8 cellular contexts compared by ENCODE assay signal in the genomic region with DNA sequence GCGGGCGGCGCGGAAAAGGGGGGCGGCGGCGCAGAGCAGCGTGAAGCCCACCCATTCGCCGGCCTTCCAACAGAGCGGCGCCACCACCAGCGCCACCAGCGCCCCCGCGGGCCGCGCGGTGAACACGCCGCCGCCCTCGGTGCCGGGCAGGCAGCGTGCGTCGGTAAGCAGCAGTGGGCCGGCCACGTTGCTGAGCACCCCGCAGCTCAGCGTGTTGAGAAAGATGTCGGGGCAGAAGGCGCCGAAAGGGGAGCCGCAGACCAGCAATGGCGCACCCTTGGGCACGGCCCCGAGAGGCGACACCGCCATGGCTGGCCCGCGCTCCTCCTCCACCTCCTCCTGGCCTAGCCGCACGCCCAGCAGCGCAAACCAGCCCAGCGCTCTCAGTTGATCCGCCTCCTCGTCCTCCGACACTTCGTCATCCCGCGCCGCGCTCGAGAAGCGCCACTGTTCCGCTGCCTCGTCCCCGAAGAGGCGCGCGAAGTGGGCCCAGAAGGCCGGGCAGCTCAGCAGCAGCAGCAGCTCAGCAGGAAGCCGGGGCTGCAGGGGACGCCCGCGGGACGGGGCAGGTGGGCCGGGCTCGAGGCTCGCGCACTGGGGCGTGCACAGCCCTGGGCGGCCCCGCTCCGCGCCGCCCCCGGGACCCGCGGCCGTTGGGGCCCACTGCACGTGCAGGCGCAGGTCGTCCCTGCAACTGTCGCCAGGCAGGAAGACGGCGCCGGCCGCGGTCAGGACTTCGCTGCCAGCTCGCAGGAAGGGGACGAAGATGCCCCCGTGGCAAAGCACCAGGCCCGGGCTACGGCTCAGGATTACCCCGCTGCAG. TPM values are rescaled to one million over a fixed set of nuclear protein-coding genes. Genes with fewer than 3 reads are reported as not detected.
DNase-seq lines count a peak whose midpoint lies in the region; ATAC-seq, FAIRE-seq and TF ChIP-seq lines count a peak whose summit lies in the region.

No MANE protein-coding gene starts in this region.

- H3K27ac ChIP-seq in A549 = peak overlapping the region; percentile 95 to 96
- peak overlapping the region; percentile 87 for H3K27ac ChIP-seq in effector memory CD4-positive, alpha-beta T cell (ENCODE audit: insufficient read depth, low read length, poor library complexity, severe bottlenecking)
- H3K27ac ChIP-seq in mesenchymal stem cell (ENCODE audit: low read length, poor library complexity, severe bottlenecking) = peak overlapping the region; percentile 60

- H3K4ac ChIP-seq in mesenchymal stem cell (ENCODE audit: low read depth in 1 of 2, low read length in 2 of 2) = peak overlapping the region; percentile 42 to 97

- no peaks in the 10 kb centered on the region for H3K9me3 Mint-ChIP-seq in activated CD8-positive, alpha-beta T cell treated with anti-CD3 and anti-CD28 coated beads, Interleukin-2, amount 10 ng/mL, durations not matched to agents 7 days and 5 days (ENCODE audit: insufficient read depth)

- H2BK15ac ChIP-seq in mesenchymal stem cell (ENCODE audit: low read depth, poor library complexity, severe bottlenecking) = peak overlapping the region; percentile 77

- 1% methylated on average over 33 of the region's 98 CpGs for WGBS in A549 (ENCODE audit: missing lambda C conversion rate)
- under 1% methylated on average over 85 of the region's 98 CpGs for WGBS in mesenchymal stem cell

- H3K4me1 ChIP-seq in A549 (peaks cover 18% of the 10 kb centered on the region), mesenchymal stem cell (ENCODE audit: control insufficient read depth, insufficient read depth, low read depth, low read length) (peaks cover 7% of the 10 kb centered on the region)
- peaks cover 15% of the 10 kb centered on the region for H3K4me1 ChIP-seq in effector memory CD4-positive, alpha-beta T cell (ENCODE audit: control insufficient read depth, insufficient read depth, low read length, poor library complexity, severe bottlenecking)

- peak overlapping the region; percentile 63 for H2BK5ac ChIP-seq in mesenchymal stem cell (ENCODE audit: low read depth, low read length, poor library complexity, severe bottlenecking)

- H2BK12ac ChIP-seq in mesenchymal stem cell (ENCODE audit: low read length in 2 of 2) = peak overlapping the region in 1 of 2 experiments; percentile 80

- peak overlapping the region; percentile 99 for H3K27ac Mint-ChIP-seq in activated CD8-positive, alpha-beta T cell treated with anti-CD3 and anti-CD28 coated beads, Interleukin-2, amount 10 ng/mL, durations not matched to agents 7 days and 5 days

- TF ChIP-seq RAD21 in A549 (conservative IDR thresholded peaks at IDR 0.05 in 1 of 2, IDR thresholded peaks at IDR 0.05 in 1 of 2) = 0 out of 5 replicates have a peak, but pooled peaks of 1 of the 2 experiments have one; percentile 13

- peak overlapping the region; percentile 94 for H2BK120ac ChIP-seq in mesenchymal stem cell (ENCODE audit: low read depth, low read length)

- peak; percentile 61 to 69 for DNase-seq in A549 (ENCODE audit: low read depth in 1 of 2, low spot score in 1 of 2)
- peak; percentile 32 for DNase-seq in NCI-H345 treated with DMSO at 0.1 percent for 48 hours (lab: John Stamatoyannopoulos, UW; ENCODE audit: unreplicated experiment)
- DNase-seq in activated CD8-positive, alpha-beta T cell treated with anti-CD3 and anti-CD28 coated beads, Interleukin-2, amount 10 ng/mL, durations not matched to agents 7 days and 5 days = peak; percentile 83
- peak; percentile 61 to 66 (median 65) for DNase-seq in effector memory CD4-positive, alpha-beta T cell
- DNase-seq in mesenchymal stem cell = peak; percentile 82
- peak; percentile 69 for DNase-seq in stimulated activated CD8-positive, alpha-beta memory T cell treated with anti-CD3 and anti-CD28 coated beads, Interleukin-12 subunit alpha, Interleukin-12 subunit beta, amount 100 ng/mL, for 4 hours (ENCODE audit: low read depth)

- POLR2A ChIA-PET in A549 (lab: Yijun Ruan, JAX) = interaction anchor here (0.5 to 3.3 kb wide), 29 partner anchors 10 to 1447 kb away, joined by 3 to 52 read pairs (median 5); a partner anchor contains a TSS
- POLR2A ChIA-PET in activated CD8-positive, alpha-beta T cell treated with anti-CD3 and anti-CD28 coated beads, Interleukin-2, amount 10 ng/mL, durations not matched to agents 7 days and 5 days (lab: Charles Lee) = interaction anchor here (0.6 to 3.4 kb wide), 15 partner anchors 9 to 647 kb away, joined by 3 to 22 read pairs (median 6); a partner anchor contains a TSS

- H3K23ac ChIP-seq in mesenchymal stem cell (ENCODE audit: low read length in 2 of 2) = peak overlapping the region in 1 of 2 experiments; percentile 98

- peak; percentile 20; the same call in 1 of the 2 replicates for TF ChIP-seq POLR2A in A549 (IDR thresholded peaks at IDR 0.05; ENCODE audit: low read length)

- TF ChIP-seq EP300 in A549 (IDR thresholded peaks at IDR 0.05) = no peak

- H3K27me3 ChIP-seq in effector memory CD4-positive, alpha-beta T cell (replicated peaks; ENCODE audit: control insufficient read depth, insufficient read depth, low read length, poor library complexity, severe bottlenecking) = no peaks in the 10 kb centered on the region
- no peaks in the 10 kb centered on the region for H3K27me3 ChIP-seq in mesenchymal stem cell (ENCODE audit: control insufficient read depth in 1 of 2, insufficient read depth in 1 of 2, low read length in 2 of 2)

- CTCF ChIA-PET in A549 (lab: Yijun Ruan, JAX) = interaction anchor here (0.6 to 14.0 kb wide), 30 partner anchors 11 to 498 kb away, joined by 3 to 228 read pairs (median 5); a partner anchor contains a TSS
- CTCF ChIA-PET in activated CD8-positive, alpha-beta T cell treated with anti-CD3 and anti-CD28 coated beads, Interleukin-2, amount 10 ng/mL, durations not matched to agents 7 days and 5 days (lab: Charles Lee) = interaction anchor here (0.5 to 4.3 kb wide), 48 partner anchors 10 to 909 kb away, joined by 3 to 97 read pairs (median 7); a partner anchor contains a TSS

- no peaks in the 10 kb centered on the region for H3K9me3 ChIP-seq in A549
- H3K9me3 ChIP-seq in effector memory CD4-positive, alpha-beta T cell (ENCODE audit: control insufficient read depth, low read length) = no peaks in the 10 kb centered on the region
- no peaks in the 10 kb centered on the region for H3K9me3 ChIP-seq in mesenchymal stem cell (ENCODE audit: control insufficient read depth, low read length)

- peak overlapping the region; percentile 90 for H2AFZ ChIP-seq in mesenchymal stem cell (ENCODE audit: low read depth, low read length)

- H3K4me3 Mint-ChIP-seq in activated CD8-positive, alpha-beta T cell treated with anti-CD3 and anti-CD28 coated beads, Interleukin-2, amount 10 ng/mL, durations not matched to agents 7 days and 5 days = peak overlapping the region; percentile 92

- H3K9ac ChIP-seq in mesenchymal stem cell (ENCODE audit: low read length) = peak overlapping the region; percentile 93

- H3K4me2 ChIP-seq in A549 (peak overlapping the region; percentile 99), mesenchymal stem cell (ENCODE audit: low read length, poor library complexity, severe bottlenecking) (peak overlapping the region; percentile 94)

- peaks cover 32% of the 10 kb centered on the region for H3K79me1 ChIP-seq in mesenchymal stem cell (replicated peaks; ENCODE audit: low read length, poor library complexity, severe bottlenecking)

- no peak overlapping the region for H2AK5ac ChIP-seq in mesenchymal stem cell (ENCODE audit: low read length, severe bottlenecking)

- peak; percentile 62 for TF ChIP-seq CTCF in A549 (IDR thresholded peaks at IDR 0.05)

- H3K4me3 ChIP-seq in A549 = peak overlapping the region; percentile 79
- peak overlapping the region; percentile 82 for H3K4me3 ChIP-seq in effector memory CD4-positive, alpha-beta T cell (ENCODE audit: insufficient read depth, low read depth, low read length, poor library complexity, severe bottlenecking)
- peak overlapping the region; percentile 46 to 83 for H3K4me3 ChIP-seq in mesenchymal stem cell (ENCODE audit: insufficient read depth in 1 of 2, low read depth in 1 of 2, low read length in 2 of 2)

- ATAC-seq in A549 (peak; percentile 81 to 82), GM18519 (IDR thresholded peaks at IDR 0.05; ENCODE audit: low FRiP score, unreplicated experiment) (peak; percentile 46), HG03039 (IDR thresholded peaks at IDR 0.05; ENCODE audit: unreplicated experiment) (peak; percentile 34)
- peak; percentile 72 for ATAC-seq in activated CD8-positive, alpha-beta T cell treated with anti-CD3 and anti-CD28 coated beads, Interleukin-2, amount 10 ng/mL, durations not matched to agents 7 days and 5 days

- peak overlapping the region; percentile 57 to 96 for H3K18ac ChIP-seq in mesenchymal stem cell (ENCODE audit: low read depth in 1 of 2, low read length in 2 of 2)

- H4K8ac ChIP-seq in mesenchymal stem cell (ENCODE audit: low read length) = peak overlapping the region; percentile 87

- peaks cover 35% of the 10 kb centered on the region for H3K4me1 Mint-ChIP-seq in activated CD8-positive, alpha-beta T cell treated with anti-CD3 and anti-CD28 coated beads, Interleukin-2, amount 10 ng/mL, durations not matched to agents 7 days and 5 days (ENCODE audit: low read depth)

- H4K91ac ChIP-seq in mesenchymal stem cell (ENCODE audit: low read length) = peak overlapping the region; percentile 81

- FAIRE-seq in A549 (lab: Jason Lieb, UNC) = no peak

- H3K27me3 Mint-ChIP-seq in activated CD8-positive, alpha-beta T cell treated with anti-CD3 and anti-CD28 coated beads, Interleukin-2, amount 10 ng/mL, durations not matched to agents 7 days and 5 days (ENCODE audit: low read depth) = no peaks in the 10 kb centered on the region

- peaks cover 14% of the 10 kb centered on the region for H3K36me3 ChIP-seq in effector memory CD4-positive, alpha-beta T cell (ENCODE audit: control insufficient read depth, insufficient read depth, low read length)
- peaks cover 51 to 54% of the 10 kb centered on the region in 2 experiments for H3K36me3 ChIP-seq in mesenchymal stem cell (ENCODE audit: control insufficient read depth in 1 of 2, insufficient read depth in 2 of 2, low read depth in 1 of 2, low read length in 2 of 2)

- peaks cover 24% of the 10 kb centered on the region for H3K36me3 Mint-ChIP-seq in activated CD8-positive, alpha-beta T cell treated with anti-CD3 and anti-CD28 coated beads, Interleukin-2, amount 10 ng/mL, durations not matched to agents 7 days and 5 days (ENCODE audit: low read depth)

- peak overlapping the region in 1 of 2 experiments; percentile 99 for H3K14ac ChIP-seq in mesenchymal stem cell (ENCODE audit: low read length in 2 of 2)

RNA-seq across cellular contexts. Expression of a gene that starts 0.6 kb away (rescaled TPM):
- 10.9 and 12.6 TPM in 2 replicates for polyA plus RNA-seq in A549 (2011; rRNA removed)
- 15.0 and 20.4 TPM in 2 replicates for polyA plus RNA-seq in A549 (2012; cell fraction: cytosol; rRNA removed)
- polyA plus RNA-seq in A549 (2012; cell fraction: nucleus; rRNA removed) = 44.1 and 49.5 TPM in 2 replicates
- polyA plus RNA-seq in A549 (2017; fragmentation: RNase III; extraction: RNeasy Plus Mini Kit Qiagen cat#74134 plus additional on column Dnase treatment) = 16.6 to 20.7 TPM (median 20.0 TPM) in 3 replicates
- polyA minus RNA-seq in A549 (2011; rRNA and poly(A)+ RNA removed) = 8.9 and 11.2 TPM in 2 replicates
- 10 to 100 TPM; 12.0 to 13.4 TPM for total RNA-seq in activated CD8-positive, alpha-beta T cell treated with anti-CD3 and anti-CD28 coated beads, Interleukin-2, amount 10 ng/mL, durations not matched to agents 7 days and 5 days
- polyA plus RNA-seq in mesenchymal stem cell (2013, experiment 1 of 2) = 4.0 TPM
- polyA plus RNA-seq in mesenchymal stem cell (2013, experiment 2 of 2) = 4.1 TPM

RNA-seq across cellular contexts. Expression of a gene that starts 13.3 kb away (rescaled TPM):
- polyA plus RNA-seq in A549 (2011; rRNA removed) (27.6 and 30.0 TPM in 2 replicates), A549 (2017; fragmentation: RNase III; extraction: RNeasy Plus Mini Kit Qiagen cat#74134 plus additional on column Dnase treatment) (34.8 to 36.1 TPM (median 35.5 TPM) in 3 replicates)
- 37.3 and 43.3 TPM in 2 replicates for polyA plus RNA-seq in A549 (2012; cell fraction: cytosol; rRNA removed)
- 36.1 and 36.7 TPM in 2 replicates for polyA plus RNA-seq in A549 (2012; cell fraction: nucleus; rRNA removed)
- polyA minus RNA-seq in A549 (2011; rRNA and poly(A)+ RNA removed) = 21.0 and 24.5 TPM in 2 replicates
- 1 to 10 TPM; 7.2 to 7.5 TPM for total RNA-seq in activated CD8-positive, alpha-beta T cell treated with anti-CD3 and anti-CD28 coated beads, Interleukin-2, amount 10 ng/mL, durations not matched to agents 7 days and 5 days
- 10.2 TPM for polyA plus RNA-seq in mesenchymal stem cell (2013, experiment 1 of 2)
- polyA plus RNA-seq in mesenchymal stem cell (2013, experiment 2 of 2) = 10.0 TPM

RNA-seq across cellular contexts. Expression of a gene that starts 24.4 kb away (rescaled TPM):
- polyA plus RNA-seq in A549 (2011; rRNA removed) (75.6 and 80.7 TPM in 2 replicates), A549 (2017; fragmentation: RNase III; extraction: RNeasy Plus Mini Kit Qiagen cat#74134 plus additional on column Dnase treatment) (55.8 to 57.7 TPM (median 57.5 TPM) in 3 replicates)
- 22.8 and 23.9 TPM in 2 replicates for polyA plus RNA-seq in A549 (2012; cell fraction: cytosol; rRNA removed)
- 12.0 and 23.2 TPM in 2 replicates for polyA plus RNA-seq in A549 (2012; cell fraction: nucleus; rRNA removed)
- 93.9 and 107 TPM in 2 replicates for polyA minus RNA-seq in A549 (2011; rRNA and poly(A)+ RNA removed)
- 100 to 1,000 TPM; 157 to 160 TPM for total RNA-seq in activated CD8-positive, alpha-beta T cell treated with anti-CD3 and anti-CD28 coated beads, Interleukin-2, amount 10 ng/mL, durations not matched to agents 7 days and 5 days
- polyA plus RNA-seq in mesenchymal stem cell (2013, experiment 1 of 2) = 103 TPM
- polyA plus RNA-seq in mesenchymal stem cell (2013, experiment 2 of 2) = 104 TPM

Comparison
In these comparisons a context has a peak if more than half of its experiments do, and no peak if none do; other contexts are left out.
1. Peak in every context shown above with its lines: DNase-seq, ATAC-seq, H3K4me3 ChIP-seq and H3K27ac ChIP-seq.
2. DNase-seq: peak in every context shown above with its lines; median percentile 83 in activated CD8-positive, alpha-beta T cell treated with anti-CD3 and anti-CD28 coated beads, Interleukin-2, amount 10 ng/mL, durations not matched to agents 7 days and 5 days; 82 in mesenchymal stem cell; 69 in stimulated activated CD8-positive, alpha-beta memory T cell treated with anti-CD3 and anti-CD28 coated beads, Interleukin-12 subunit alpha, Interleukin-12 subunit beta, amount 100 ng/mL, for 4 hours; 65 in A549; 65 in effector memory CD4-positive, alpha-beta T cell; 32 in NCI-H345 treated with DMSO at 0.1 percent for 48 hours.